ENCODE assay signal across 25 cellular contexts in the genomic region with DNA sequence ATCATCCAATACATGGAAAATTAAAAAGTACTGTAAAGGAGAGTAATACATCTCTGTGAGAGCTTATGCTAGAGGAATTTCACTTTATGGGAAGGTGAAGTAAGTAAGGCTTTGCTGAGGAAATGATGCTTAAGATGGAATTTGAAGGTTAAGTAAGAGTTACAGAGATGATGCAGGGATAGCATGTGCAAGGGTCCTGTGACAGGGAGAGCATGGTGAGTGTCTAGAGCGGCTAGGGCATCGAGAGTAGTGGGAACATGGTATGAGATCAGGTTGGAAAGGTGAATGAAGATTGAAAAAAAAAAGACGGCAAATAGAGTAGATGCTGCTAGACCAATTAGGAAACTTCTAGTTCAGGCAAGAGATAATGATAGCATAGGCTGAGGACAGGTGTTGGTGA. TPM values are rescaled to one million over a fixed set of nuclear protein-coding genes. Genes with fewer than 3 reads are reported as not detected.
"Had no signal": no experiment of that assay in that cellular context is flagged by ENCODE, and none has a peak within 500 bp of the region (broad histone marks: within the 10 kb centered on the region; RNA-seq: fewer than 3 reads in every experiment).

No MANE protein-coding gene starts in this region.

- H3K9me3 ChIP-seq: heart right ventricle, mucosa of descending colon, uterus had no signal

- H3K4me3 Mint-ChIP-seq: activated B cell treated with CpG ODN at 0.5 μM for 24 hours; activated CD4-positive, alpha-beta T cell treated with anti-CD3 and anti-CD28 coated beads for 36 hours; activated T-cell treated with anti-CD3 and anti-CD28 coated beads, Interleukin-2, amount 50 U/mL, for 24 hours; activated T-helper 17 cell treated with anti-CD3 and anti-CD28 coated beads, Interleukin-2, amount 50 U/mL, for 72 hours; dendritic cell treated with granulocyte-macrophage colony-stimulating factor and Interleukin-4, amounts not matched to agents 40 ng/mL and 50 ng/mL, for 4 days; naive thymus-derived CD4-positive, alpha-beta T cell; neural progenitor cell; T-helper 1 cell treated with Interleukin-12 subunit alpha and Interleukin-12 subunit beta and Interleukin-4 antibody, amounts not matched to agents 30 μg/mL and 1 μg/mL, for 36 hours had no signal

- H3K27me3 ChIP-seq: heart right ventricle, neural progenitor cell, uterus had no signal

- DNase-seq: activated B cell treated with CpG ODN at 0.5 μM for 24 hours; activated CD4-positive, alpha-beta T cell treated with anti-CD3 and anti-CD28 coated beads for 36 hours; activated CD4-positive, alpha-beta T cell treated with anti-CD3 and anti-CD28 coated beads, Interleukin-2, amount 50 U/mL, for 4 hours; activated CD8-positive, alpha-beta memory T cell treated with anti-CD3 and anti-CD28 coated beads for 24 hours; activated CD8-positive, alpha-beta memory T cell treated with anti-CD3 and anti-CD28 coated beads, Interleukin-2, amount 50 U/mL, for 4 hours; activated T-cell treated with anti-CD3 and anti-CD28 coated beads, Interleukin-2, amount 50 U/mL, for 24 hours; cerebellar nuclear complex; effector CD4-positive, alpha-beta T cell; erythroblast; heart right ventricle; islet precursor cell; left cardiac atrium; mucosa of descending colon; naive thymus-derived CD4-positive, alpha-beta T cell; posterior cingulate gyrus; stimulated activated CD4-positive, alpha-beta T cell treated with anti-CD3 and anti-CD28 coated beads, Interleukin-4, amount 100 ng/mL, for 24 hours; stimulated activated naive CD4-positive, alpha-beta T cell treated with Interleukin-2 at 50 U/mL for 16 hours; uterus had no signal

- H3K27ac ChIP-seq: neural progenitor cell had no signal

- ATAC-seq: activated CD4-positive, alpha-beta T cell treated with anti-CD3 and anti-CD28 coated beads for 36 hours; activated naive CD4-positive, alpha-beta T cell treated with anti-CD3 and anti-CD28 coated beads, Interleukin-2, amount 50 U/mL, for 72 hours; naive thymus-derived CD4-positive, alpha-beta T cell had no signal

- H3K27me3 Mint-ChIP-seq: activated B cell treated with CpG ODN at 0.5 μM for 24 hours; activated CD4-positive, alpha-beta T cell treated with anti-CD3 and anti-CD28 coated beads for 36 hours; activated T-cell treated with anti-CD3 and anti-CD28 coated beads, Interleukin-2, amount 50 U/mL, for 24 hours; activated T-helper 17 cell treated with anti-CD3 and anti-CD28 coated beads, Interleukin-2, amount 50 U/mL, for 72 hours; dendritic cell treated with granulocyte-macrophage colony-stimulating factor and Interleukin-4, amounts not matched to agents 40 ng/mL and 50 ng/mL, for 4 days; naive thymus-derived CD4-positive, alpha-beta T cell had no signal

- H3K27ac Mint-ChIP-seq: activated B cell treated with CpG ODN at 0.5 μM for 24 hours; activated CD4-positive, alpha-beta T cell treated with anti-CD3 and anti-CD28 coated beads for 36 hours; activated T-cell treated with anti-CD3 and anti-CD28 coated beads, Interleukin-2, amount 50 U/mL, for 24 hours; activated T-helper 17 cell treated with anti-CD3 and anti-CD28 coated beads, Interleukin-2, amount 50 U/mL, for 72 hours; dendritic cell treated with granulocyte-macrophage colony-stimulating factor and Interleukin-4, amounts not matched to agents 40 ng/mL and 50 ng/mL, for 4 days; neural progenitor cell; T-helper 1 cell treated with Interleukin-12 subunit alpha and Interleukin-12 subunit beta and Interleukin-4 antibody, amounts not matched to agents 30 μg/mL and 1 μg/mL, for 36 hours had no signal

- H3K4me1 ChIP-seq: neural progenitor cell, uterus had no signal

- H3K4me3 ChIP-seq: heart right ventricle, mucosa of descending colon, neural progenitor cell, uterus had no signal

- H3K36me3 ChIP-seq: uterus had no signal

- H3K4me1 Mint-ChIP-seq: activated B cell treated with CpG ODN at 0.5 μM for 24 hours; activated CD4-positive, alpha-beta T cell treated with anti-CD3 and anti-CD28 coated beads for 36 hours; activated T-helper 17 cell treated with anti-CD3 and anti-CD28 coated beads, Interleukin-2, amount 50 U/mL, for 72 hours; naive thymus-derived CD4-positive, alpha-beta T cell had no signal

RNA-seq across cellular contexts. Expression of a gene that starts 42.8 kb away (rescaled TPM):
- total RNA-seq: activated B cell treated with CpG ODN at 0.5 μM for 24 hours had no signal

RNA-seq across cellular contexts. Expression of a gene that starts 56.5 kb away (rescaled TPM):
- total RNA-seq: activated B cell treated with CpG ODN at 0.5 μM for 24 hours; activated CD4-positive, alpha-beta T cell treated with anti-CD3 and anti-CD28 coated beads for 36 hours; activated naive CD4-positive, alpha-beta T cell treated with anti-CD3 and anti-CD28 coated beads, Interleukin-2, amount 50 U/mL, for 72 hours; activated T-helper 17 cell treated with anti-CD3 and anti-CD28 coated beads, Interleukin-2, amount 50 U/mL, for 72 hours; frontal cortex; heart right ventricle; left cardiac atrium; mucosa of descending colon; naive thymus-derived CD4-positive, alpha-beta T cell; omental fat pad had no signal
- polyA plus RNA-seq: naive thymus-derived CD4-positive, alpha-beta T cell had no signal
